Comparison of ENCODE assay signal across 8 cellular contexts in genomic region chr4:57679969-57680368, GRCh38.
"Had no signal": no experiment of that assay in that cellular context is flagged by ENCODE, and none has a peak within 500 bp of the region (broad histone marks: within the 10 kb centered on the region; RNA-seq: fewer than 3 reads in every experiment).

No MANE protein-coding gene starts in this region.

- H3K4me3 ChIP-seq: GM12878 had no signal

- ATAC-seq: GM12878 had no signal

- FAIRE-seq: G401.6, GM12878, GM12891, GM12892, GM18507, GM19239 had no signal

- DNase-seq: GDM1, GF-D8 had no signal
